Comparison of ENCODE assay signal across 10 cellular contexts in the genomic region with DNA sequence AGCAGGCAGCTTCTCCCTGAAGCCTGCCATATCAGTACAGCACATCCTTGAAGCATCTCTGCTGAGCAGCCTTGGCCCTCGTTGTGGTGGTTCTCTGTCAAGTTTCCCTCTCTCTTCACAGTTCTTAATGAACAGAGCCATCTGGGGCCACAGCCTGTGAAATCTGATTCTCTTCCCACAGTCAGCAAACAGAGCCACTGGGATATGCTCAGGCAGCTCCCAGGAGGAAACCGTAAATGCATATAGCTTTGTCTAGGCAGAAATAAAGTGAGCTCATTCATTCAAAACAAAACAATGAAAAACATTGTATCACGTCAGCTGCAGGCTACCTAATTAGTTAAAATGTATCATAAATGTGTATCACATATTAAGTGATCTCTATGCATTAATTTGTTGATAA.
DNase-seq lines count a peak whose midpoint lies in the region; ATAC-seq and TF ChIP-seq lines count a peak whose summit lies in the region.
"Had no signal": no experiment of that assay in that cellular context is flagged by ENCODE, and none has a peak within 500 bp of the region (broad histone marks: within the 10 kb centered on the region; RNA-seq: fewer than 3 reads in every experiment).

No MANE protein-coding gene starts in this region.

- ATAC-seq in GM23338 = peak; percentile 91

- DNase-seq in GM23338 (ENCODE audit: low spot score) (peak; percentile 47), NCI-H2081 treated with DMSO at 0.1 percent for 48 hours (lab: John Stamatoyannopoulos, UW) (peak; percentile 22), dedifferentiated amniotic fluid mesenchymal stem cell (ENCODE audit: extremely low spot score) (peak; percentile 24), neural progenitor cell (ENCODE audit: low spot score) (peak; percentile 9), posterior vena cava (ENCODE audit: low spot score) (no peak), transverse colon (no peak)
- DNase-seq in activated naive CD4-positive, alpha-beta T cell treated with Interleukin-2 at 50 U/mL for 16 hours = no peak
- no peak for DNase-seq in stimulated activated CD4-positive, alpha-beta T cell treated with anti-CD3 and anti-CD28 coated beads, Interleukin-15, amount 100 ng/mL, for 24 hours
- DNase-seq: activated CD4-positive, alpha-beta T cell treated with anti-CD3 and anti-CD28 coated beads for 1 hour; amniotic stem cell had no signal

- H3K36me3 Mint-ChIP-seq in GM23338 (ENCODE audit: low read depth) (peaks cover 9% of the 10 kb centered on the region; the same call in 2 of the 3 replicates), neural progenitor cell (no peaks in the 10 kb centered on the region)

- TF ChIP-seq CTCF in GM23338 (conservative IDR thresholded peaks at IDR 0.05; ENCODE audit: low read depth in 2 of 2) (no peak), neural progenitor cell (IDR thresholded peaks at IDR 0.05) (no peak), transverse colon (IDR thresholded peaks at IDR 0.05) (no peak)

- H3K4me1 ChIP-seq in GM23338 (ENCODE audit: insufficient read depth) (peaks cover 11% of the 10 kb centered on the region), neural progenitor cell (peaks cover 13% of the 10 kb centered on the region), transverse colon (no peaks in the 10 kb centered on the region)

- H3K27me3 Mint-ChIP-seq in GM23338 (ENCODE audit: insufficient read depth, low read depth, poor library complexity) = peaks cover 5% of the 10 kb centered on the region
- H3K27me3 Mint-ChIP-seq in neural progenitor cell (ENCODE audit: insufficient read depth, low read depth) = no peaks in the 10 kb centered on the region

- no peak overlapping the region for H3K9ac ChIP-seq in neural progenitor cell

- H2AFZ ChIP-seq in GM23338 (no peak overlapping the region), neural progenitor cell (replicated peaks) (no peak overlapping the region)

- peak overlapping the region; percentile 5; the same call in 1 of the 2 replicates for H3K27ac ChIP-seq in GM23338 (ENCODE audit: low read depth)
- no peak overlapping the region for H3K27ac ChIP-seq in neural progenitor cell
- no peak overlapping the region for H3K27ac ChIP-seq in transverse colon

- in situ Hi-C loops in transverse colon (cut with MboI; ENCODE audit: low pct_ligation_motif_present in 1 of 4, low pct_unique_long_range_greater_than_20kb in 1 of 4, low sequenced_read_pairs in 3 of 4) = no loop called here

- no peaks in the 10 kb centered on the region for H3K9me2 ChIP-seq in GM23338 (ENCODE audit: insufficient read depth)

- intact Hi-C loops in posterior vena cava (cut with DNase I) (no loop called here), transverse colon (cut with DNase I; ENCODE audit: low total_unique reads) (no loop called here)

- H4K20me1 ChIP-seq in GM23338 (replicated peaks; ENCODE audit: insufficient read depth) = no peaks in the 10 kb centered on the region
- no peaks in the 10 kb centered on the region for H4K20me1 ChIP-seq in neural progenitor cell (ENCODE audit: low read depth)

- H3K27me3 ChIP-seq in GM23338 (ENCODE audit: insufficient read depth) (no peaks in the 10 kb centered on the region), neural progenitor cell (no peaks in the 10 kb centered on the region), transverse colon (no peaks in the 10 kb centered on the region)

- H3K4me3 Mint-ChIP-seq in GM23338 = no peak overlapping the region
- no peak overlapping the region for H3K4me3 Mint-ChIP-seq in neural progenitor cell

- peaks cover 8% of the 10 kb centered on the region; the same call in 2 of the 3 replicates for H3K9me3 Mint-ChIP-seq in GM23338
- no peaks in the 10 kb centered on the region for H3K9me3 Mint-ChIP-seq in neural progenitor cell

- no peaks in the 10 kb centered on the region for H3F3A ChIP-seq in GM23338 (replicated peaks; ENCODE audit: low read depth)
- no peaks in the 10 kb centered on the region for H3F3A ChIP-seq in neural progenitor cell (ENCODE audit: low read depth)

- H3K79me2 ChIP-seq in GM23338 (replicated peaks; ENCODE audit: insufficient read depth) (no peaks in the 10 kb centered on the region), neural progenitor cell (ENCODE audit: low read depth) (no peaks in the 10 kb centered on the region)

- H3K27ac Mint-ChIP-seq in GM23338 = peak overlapping the region; percentile 33
- no peak overlapping the region for H3K27ac Mint-ChIP-seq in neural progenitor cell

- TF ChIP-seq POLR2A in transverse colon (IDR thresholded peaks at IDR 0.05) = no peak

- 0 out of 2 replicates have a peak overlapping the region, but pooled peaks have one; percentile 44 for H3K4me2 ChIP-seq in GM23338
- peak overlapping the region; percentile 11 for H3K4me2 ChIP-seq in neural progenitor cell

- H3K36me3 ChIP-seq in GM23338 (ENCODE audit: insufficient read depth) (0 out of 2 replicates have a peak, but pooled peaks cover 4% of the 10 kb centered on the region), neural progenitor cell (no peaks in the 10 kb centered on the region), transverse colon (no peaks in the 10 kb centered on the region)

- H3K9me3 ChIP-seq in neural progenitor cell (ENCODE audit: low read depth) (no peaks in the 10 kb centered on the region), transverse colon (no peaks in the 10 kb centered on the region)

- H3K4me3 ChIP-seq in GM23338 (no peak overlapping the region), neural progenitor cell (no peak overlapping the region), transverse colon (no peak overlapping the region)

- no peak for TF ChIP-seq EP300 in transverse colon (IDR thresholded peaks at IDR 0.05; ENCODE audit: low read depth)

- peaks cover 22% of the 10 kb centered on the region for H3K4me1 Mint-ChIP-seq in GM23338
- peaks cover 21% of the 10 kb centered on the region for H3K4me1 Mint-ChIP-seq in neural progenitor cell

- 46 to 72% methylated on average over 2 to 3 of the region's 3 CpGs for WGBS in transverse colon (ENCODE audit: low coverage in 1 of 2), 2 donors

TF ChIP-seq in GM23338, 12 proteins besides CTCF, POLR2A, EP300 and RAD21 (continues in another document):
- no peak for TF ChIP-seq NANOG (IDR thresholded peaks at IDR 0.05; ENCODE audit: borderline replicate concordance)
- TF ChIP-seq POLR2AphosphoS5 (IDR thresholded peaks at IDR 0.05; ENCODE audit: low read depth) = no peak
- TF ChIP-seq EZH2phosphoT487 (IDR thresholded peaks at IDR 0.05; ENCODE audit: unreplicated experiment) = no peak
- TF ChIP-seq CREB1 (CRISPR knock-in tag; IDR thresholded peaks at IDR 0.05; ENCODE audit: low read depth) = no peak
- TF ChIP-seq ZNF331 (CRISPR knock-in tag; IDR thresholded peaks at IDR 0.05; ENCODE audit: low read depth) = no peak
- TF ChIP-seq, protein P1, sequence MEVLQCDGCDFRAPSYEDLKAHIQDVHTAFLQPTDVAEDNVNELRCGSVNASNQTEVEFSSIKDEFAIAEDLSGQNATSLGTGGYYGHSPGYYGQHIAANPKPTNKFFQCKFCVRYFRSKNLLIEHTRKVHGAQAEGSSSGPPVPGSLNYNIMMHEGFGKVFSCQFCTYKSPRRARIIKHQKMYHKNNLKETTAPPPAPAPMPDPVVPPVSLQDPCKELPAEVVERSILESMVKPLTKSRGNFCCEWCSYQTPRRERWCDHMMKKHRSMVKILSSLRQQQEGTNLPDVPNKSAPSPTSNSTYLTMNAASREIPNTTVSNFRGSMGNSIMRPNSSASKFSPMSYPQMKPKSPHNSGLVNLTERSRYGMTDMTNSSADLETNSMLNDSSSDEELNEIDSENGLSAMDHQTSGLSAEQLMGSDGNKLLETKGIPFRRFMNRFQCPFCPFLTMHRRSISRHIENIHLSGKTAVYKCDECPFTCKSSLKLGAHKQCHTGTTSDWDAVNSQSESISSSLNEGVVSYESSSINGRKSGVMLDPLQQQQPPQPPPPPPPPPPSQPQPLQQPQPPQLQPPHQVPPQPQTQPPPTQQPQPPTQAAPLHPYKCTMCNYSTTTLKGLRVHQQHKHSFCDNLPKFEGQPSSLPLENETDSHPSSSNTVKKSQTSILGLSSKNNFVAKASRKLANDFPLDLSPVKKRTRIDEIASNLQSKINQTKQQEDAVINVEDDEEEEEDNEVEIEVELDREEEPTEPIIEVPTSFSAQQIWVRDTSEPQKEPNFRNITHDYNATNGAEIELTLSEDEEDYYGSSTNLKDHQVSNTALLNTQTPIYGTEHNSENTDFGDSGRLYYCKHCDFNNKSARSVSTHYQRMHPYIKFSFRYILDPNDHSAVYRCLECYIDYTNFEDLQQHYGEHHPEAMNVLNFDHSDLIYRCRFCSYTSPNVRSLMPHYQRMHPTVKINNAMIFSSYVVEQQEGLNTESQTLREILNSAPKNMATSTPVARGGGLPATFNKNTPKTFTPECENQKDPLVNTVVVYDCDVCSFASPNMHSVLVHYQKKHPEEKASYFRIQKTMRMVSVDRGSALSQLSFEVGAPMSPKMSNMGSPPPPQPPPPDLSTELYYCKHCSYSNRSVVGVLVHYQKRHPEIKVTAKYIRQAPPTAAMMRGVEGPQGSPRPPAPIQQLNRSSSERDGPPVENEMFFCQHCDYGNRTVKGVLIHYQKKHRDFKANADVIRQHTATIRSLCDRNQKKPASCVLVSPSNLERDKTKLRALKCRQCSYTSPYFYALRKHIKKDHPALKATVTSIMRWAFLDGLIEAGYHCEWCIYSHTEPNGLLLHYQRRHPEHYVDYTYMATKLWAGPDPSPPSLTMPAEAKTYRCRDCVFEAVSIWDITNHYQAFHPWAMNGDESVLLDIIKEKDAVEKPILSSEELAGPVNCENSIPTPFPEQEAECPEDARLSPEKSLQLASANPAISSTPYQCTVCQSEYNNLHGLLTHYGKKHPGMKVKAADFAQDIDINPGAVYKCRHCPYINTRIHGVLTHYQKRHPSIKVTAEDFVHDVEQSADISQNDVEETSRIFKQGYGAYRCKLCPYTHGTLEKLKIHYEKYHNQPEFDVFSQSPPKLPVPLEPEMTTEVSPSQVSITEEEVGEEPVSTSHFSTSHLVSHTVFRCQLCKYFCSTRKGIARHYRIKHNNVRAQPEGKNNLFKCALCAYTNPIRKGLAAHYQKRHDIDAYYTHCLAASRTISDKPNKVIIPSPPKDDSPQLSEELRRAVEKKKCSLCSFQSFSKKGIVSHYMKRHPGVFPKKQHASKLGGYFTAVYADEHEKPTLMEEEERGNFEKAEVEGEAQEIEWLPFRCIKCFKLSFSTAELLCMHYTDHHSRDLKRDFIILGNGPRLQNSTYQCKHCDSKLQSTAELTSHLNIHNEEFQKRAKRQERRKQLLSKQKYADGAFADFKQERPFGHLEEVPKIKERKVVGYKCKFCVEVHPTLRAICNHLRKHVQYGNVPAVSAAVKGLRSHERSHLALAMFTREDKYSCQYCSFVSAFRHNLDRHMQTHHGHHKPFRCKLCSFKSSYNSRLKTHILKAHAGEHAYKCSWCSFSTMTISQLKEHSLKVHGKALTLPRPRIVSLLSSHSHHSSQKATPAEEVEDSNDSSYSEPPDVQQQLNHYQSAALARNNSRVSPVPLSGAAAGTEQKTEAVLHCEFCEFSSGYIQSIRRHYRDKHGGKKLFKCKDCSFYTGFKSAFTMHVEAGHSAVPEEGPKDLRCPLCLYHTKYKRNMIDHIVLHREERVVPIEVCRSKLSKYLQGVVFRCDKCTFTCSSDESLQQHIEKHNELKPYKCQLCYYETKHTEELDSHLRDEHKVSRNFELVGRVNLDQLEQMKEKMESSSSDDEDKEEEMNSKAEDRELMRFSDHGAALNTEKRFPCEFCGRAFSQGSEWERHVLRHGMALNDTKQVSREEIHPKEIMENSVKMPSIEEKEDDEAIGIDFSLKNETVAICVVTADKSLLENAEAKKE (CRISPR knock-in tag; IDR thresholded peaks at IDR 0.05) = no peak

Comparison
In these comparisons a context has a peak if more than half of its experiments do, and no peak if none do; other contexts are left out.
1. DNase-seq: peak in GM23338 (single experiment), NCI-H2081 treated with DMSO at 0.1 percent for 48 hours (single experiment), dedifferentiated amniotic fluid mesenchymal stem cell (single experiment) and neural progenitor cell (single experiment); none in posterior vena cava (single experiment), transverse colon (single experiment), activated naive CD4-positive, alpha-beta T cell treated with Interleukin-2 at 50 U/mL for 16 hours (single experiment) and stimulated activated CD4-positive, alpha-beta T cell treated with anti-CD3 and anti-CD28 coated beads, Interleukin-15, amount 100 ng/mL, for 24 hours (single experiment).